ENCODE assay signal across 8 cellular contexts in genomic region chr15:24848050-24848449, GRCh38.
DNase-seq lines count a peak whose midpoint lies in the region; ATAC-seq and TF ChIP-seq lines count a peak whose summit lies in the region.

No MANE protein-coding gene starts in this region.

- no peaks in the 10 kb centered on the region; the same call in 1 of the 2 replicates for H3K9me3 ChIP-seq in iPS-20b (ENCODE audit: insufficient read depth, low read depth, low read length)

- no peaks in the 10 kb centered on the region for H3K4me1 Mint-ChIP-seq in stimulated activated naive CD8-positive, alpha-beta T cell treated with anti-CD3 and anti-CD28 coated beads, Interleukin-15, amount 100 ng/mL, for 72 hours

- peak overlapping the region; percentile 39 for H3K27ac ChIP-seq in iPS-20b (ENCODE audit: low read length)

- H3K27me3 ChIP-seq in iPS-20b (ENCODE audit: insufficient read depth, low read length), result no peaks in the 10 kb centered on the region

- peak overlapping the region; percentile 45 to 50 for H3K4me3 Mint-ChIP-seq in stimulated activated naive CD8-positive, alpha-beta T cell treated with anti-CD3 and anti-CD28 coated beads, Interleukin-15, amount 100 ng/mL, for 72 hours

- ATAC-seq in stimulated activated naive CD8-positive, alpha-beta T cell treated with anti-CD3 and anti-CD28 coated beads, Interleukin-15, amount 100 ng/mL, for 72 hours, result no peak
- ATAC-seq in HG02759 (IDR thresholded peaks at IDR 0.05; ENCODE audit: unreplicated experiment), result no peak

- peak overlapping the region; percentile 75; the same call in 1 of the 2 replicates for H3K9ac ChIP-seq in iPS-20b (ENCODE audit: low read depth, low read length)

- H3K27ac Mint-ChIP-seq in stimulated activated naive CD8-positive, alpha-beta T cell treated with anti-CD3 and anti-CD28 coated beads, Interleukin-15, amount 100 ng/mL, for 72 hours, result no peak overlapping the region

- DNase-seq in NCI-H510A treated with DMSO at 0.1 percent for 48 hours (lab: John Stamatoyannopoulos, UW) (peak; percentile 1), NCI-H510A (lab: John Stamatoyannopoulos, UW) (no peak), astrocyte of the cerebellum (ENCODE audit: low read depth) (peak; percentile 9), HK-2 (ENCODE audit: unreplicated experiment) (no peak), COR-L47 (lab: John Stamatoyannopoulos, UW) (no peak)
- DNase-seq in stimulated activated naive CD8-positive, alpha-beta T cell treated with anti-CD3 and anti-CD28 coated beads, Interleukin-15, amount 100 ng/mL, for 72 hours, result peak in 1 of 2 donors; percentile 21

- H3K36me3 ChIP-seq in iPS-20b (ENCODE audit: insufficient read depth, low read depth, low read length), result no peaks in the 10 kb centered on the region

- peaks cover 6% of the 10 kb centered on the region; the same call in 1 of the 2 replicates for H3K4me1 ChIP-seq in iPS-20b (ENCODE audit: insufficient read depth, low read length)

- no peak for TF ChIP-seq CTCF in astrocyte of the cerebellum (IDR thresholded peaks at IDR 0.05; ENCODE audit: low read depth, low read length, missing control alignments)

- peak overlapping the region; percentile 35 for H3K4me3 ChIP-seq in astrocyte of the cerebellum (ENCODE audit: low read depth, low read length)
- peak overlapping the region; percentile 68 for H3K4me3 ChIP-seq in iPS-20b (ENCODE audit: low read length)

- peaks cover 11% of the 10 kb centered on the region for H3K27me3 Mint-ChIP-seq in stimulated activated naive CD8-positive, alpha-beta T cell treated with anti-CD3 and anti-CD28 coated beads, Interleukin-15, amount 100 ng/mL, for 72 hours

- peaks cover 4 to 11% of the 10 kb centered on the region in 2 donors for H3K9me3 Mint-ChIP-seq in stimulated activated naive CD8-positive, alpha-beta T cell treated with anti-CD3 and anti-CD28 coated beads, Interleukin-15, amount 100 ng/mL, for 72 hours

- in situ Hi-C loops in astrocyte of the cerebellum (cut with HindIII; ENCODE audit: low sequenced_read_pairs), result no loop called here

Comparison
In these comparisons a context has a peak if more than half of its experiments do, and no peak if none do; other contexts are left out.
1. DNase-seq: peak in NCI-H510A treated with DMSO at 0.1 percent for 48 hours (single experiment) and astrocyte of the cerebellum (single experiment); none in NCI-H510A (single experiment), HK-2 (single experiment) and COR-L47 (single experiment).